10 cellular contexts compared by ENCODE assay signal in the genomic region with DNA sequence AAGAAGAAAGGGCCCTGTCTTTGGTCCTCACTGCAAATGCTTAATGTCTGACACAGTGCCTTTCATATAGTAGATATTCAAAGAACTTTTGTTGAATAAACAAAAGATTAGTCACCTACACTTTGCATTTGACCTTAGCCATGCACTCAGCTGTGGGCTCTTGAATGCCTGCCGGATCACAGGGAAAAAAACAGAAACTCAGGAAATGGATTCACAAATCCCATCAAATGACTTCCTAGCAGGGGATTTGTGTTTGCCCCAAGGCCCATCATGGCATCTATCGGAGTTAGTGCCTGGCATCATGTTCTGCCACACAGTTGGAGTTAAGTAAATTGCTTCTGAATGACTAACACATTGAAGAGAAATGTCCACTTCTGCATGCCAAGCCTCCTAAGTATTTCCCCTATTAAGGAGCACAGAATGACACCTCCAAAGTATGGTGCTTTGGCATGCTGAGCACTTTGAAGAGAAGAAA.
A peak's percentile ranks its signal among the peaks of the same experiment; 100 is the strongest.
DNase-seq lines count a peak whose midpoint lies in the region; ATAC-seq and TF ChIP-seq lines count a peak whose summit lies in the region.
"Had no signal": no experiment of that assay in that cellular context is flagged by ENCODE, and none has a peak within 500 bp of the region (broad histone marks: within the 10 kb centered on the region; RNA-seq: fewer than 3 reads in every experiment).

No MANE protein-coding gene starts in this region.

- H4K20me1 ChIP-seq in H9 (ENCODE audit: control insufficient read depth, insufficient read depth, insufficient read length), result no peaks in the 10 kb centered on the region

- H4K5ac ChIP-seq in H9 (ENCODE audit: insufficient read length, low read depth, low read length), result no peak overlapping the region

- H3K27ac Mint-ChIP-seq in H9 (peak overlapping the region; percentile 9 to 60 (median 12); a peak in 2 of 7 replicates), CD14-positive monocyte (peak overlapping the region in 1 of 7 donors; percentile 10), immature natural killer cell (no peak overlapping the region)

- H3K36me3 Mint-ChIP-seq in H9 (ENCODE audit: insufficient read depth in 1 of 3, low read depth in 3 of 3) (peaks cover 13 to 21% (median 14%) of the 10 kb centered on the region in 3 experiments), CD14-positive monocyte (peaks cover 0 to 2% of the 10 kb centered on the region in 2 donors), immature natural killer cell (peaks cover 0 to 4% (median 0%) of the 10 kb centered on the region in 3 donors)

- no peaks in the 10 kb centered on the region for H3K9me3 ChIP-seq in H9 (ENCODE audit: control insufficient read depth, low read depth, low read length)
- no peaks in the 10 kb centered on the region for H3K9me3 ChIP-seq in sigmoid colon
- H3K9me3 ChIP-seq: colonic mucosa had no signal

- H2AK5ac ChIP-seq in H9 (ENCODE audit: insufficient read length, low read length), result no peak overlapping the region

- no peaks in the 10 kb centered on the region for H3K36me3 ChIP-seq in sigmoid colon
- H3K36me3 ChIP-seq: colonic mucosa had no signal

- H3K4me3 Mint-ChIP-seq in H9 (peak overlapping the region in 1 of 2 experiments; percentile 30; a peak in 1 of 5 replicates), CD14-positive monocyte (no peak overlapping the region), immature natural killer cell (no peak overlapping the region)

- H2BK5ac ChIP-seq in H9 (ENCODE audit: insufficient read length, low read length), result no peak overlapping the region

- H3K4me1 ChIP-seq in H9 (ENCODE audit: insufficient read depth, low read length), result peaks cover 17% of the 10 kb centered on the region; the same call in 1 of the 2 replicates
- H3K4me1 ChIP-seq in sigmoid colon, result peaks cover 0 to 50% (median 37%) of the 10 kb centered on the region in 4 donors
- H3K4me1 ChIP-seq: colonic mucosa had no signal

- WGBS in H9 (ENCODE audit: extremely low coverage, insufficient read length, low lambda C conversion rate), result no CpG with 5 or more reads among the region's 2 CpGs
- 56 to 67% methylated on average over 2 of the region's 2 CpGs for WGBS in sigmoid colon, 2 donors

- no peak overlapping the region for H2BK20ac ChIP-seq in H9 (ENCODE audit: low read depth, low read length, poor library complexity, severe bottlenecking)

- no peak overlapping the region for H4K8ac ChIP-seq in H9 (replicated peaks; ENCODE audit: insufficient read length, low read depth, low read length)

- H3K56ac ChIP-seq in H9 (ENCODE audit: insufficient read length, low read depth, low read length), result no peak overlapping the region

- H3K79me1 ChIP-seq in H9 (ENCODE audit: insufficient read depth, low read depth, low read length, poor library complexity, severe bottlenecking), result peaks cover 4% of the 10 kb centered on the region

- H2BK15ac ChIP-seq in H9 (ENCODE audit: low read depth, low read length), result no peak overlapping the region

- H3K23me2 ChIP-seq in H9 (ENCODE audit: insufficient read length, low read depth, low read length, poor library complexity, severe bottlenecking), result no peaks in the 10 kb centered on the region

- no peak overlapping the region for H2AFZ ChIP-seq in H9 (ENCODE audit: low read length)

- no peak overlapping the region for H2BK12ac ChIP-seq in H9 (ENCODE audit: insufficient read length, low read depth, low read length)

- H3K79me2 ChIP-seq in H9 (ENCODE audit: insufficient read depth, low read length), result no peaks in the 10 kb centered on the region; the same call in 1 of the 2 replicates

- peak; percentile 63 for ATAC-seq in SK-N-SH treated with all-trans-retinoic acid at 6 μM for 48 hours

- no peak overlapping the region for H3K23ac ChIP-seq in H9 (ENCODE audit: insufficient read length, low read depth, low read length)

- no peaks in the 10 kb centered on the region for H3K27me3 Mint-ChIP-seq in H9 (ENCODE audit: low read depth)
- H3K27me3 Mint-ChIP-seq in CD14-positive monocyte (ENCODE audit: low read depth in 3 of 3), result peaks cover 0 to 2% (median 0%) of the 10 kb centered on the region in 3 donors
- peaks cover 0 to 4% (median 0%) of the 10 kb centered on the region in 3 donors for H3K27me3 Mint-ChIP-seq in immature natural killer cell (ENCODE audit: low read depth in 3 of 3)

- H3K4me2 ChIP-seq in H9 (ENCODE audit: insufficient read depth, insufficient read length, low read length), result no peak overlapping the region

- H3T11ph ChIP-seq in H9 (ENCODE audit: low read length), result no peak overlapping the region

- H4K91ac ChIP-seq in H9 (ENCODE audit: insufficient read length, low read depth, low read length), result no peak overlapping the region

- TF ChIP-seq EP300 in sigmoid colon (IDR thresholded peaks at IDR 0.05), result no peak

- H3K9ac ChIP-seq in H9 (ENCODE audit: extremely low read depth, insufficient read length, low read length), result no peak overlapping the region

- no peak overlapping the region for H2BK120ac ChIP-seq in H9 (ENCODE audit: low read depth, low read length, poor library complexity, severe bottlenecking)

- H3K27me3 ChIP-seq in H9 (ENCODE audit: insufficient read depth, low read length), result no peaks in the 10 kb centered on the region
- H3K27me3 ChIP-seq in sigmoid colon, result no peaks in the 10 kb centered on the region
- H3K27me3 ChIP-seq: colonic mucosa had no signal

- H3K4ac ChIP-seq in H9 (ENCODE audit: low read depth, low read length), result no peak overlapping the region

- H3K9me3 Mint-ChIP-seq in H9 (peaks cover 12 to 17% of the 10 kb centered on the region in 2 experiments), CD14-positive monocyte (peaks cover 0 to 11% (median 6%) of the 10 kb centered on the region in 7 donors), immature natural killer cell (peaks cover 0 to 6% (median 3%) of the 10 kb centered on the region in 6 donors)

- intact Hi-C loops in sigmoid colon (cut with DNase I), result loop anchor here (5.0 kb wide), 1 partner anchor 42 kb away; no protein-coding TSS in a partner anchor
- intact Hi-C loops in CD14-positive monocyte (cut with micrococcal nuclease), result no loop called here

- H3K4me1 Mint-ChIP-seq in H9 (peaks cover 65% of the 10 kb centered on the region in 2 experiments), CD14-positive monocyte (no peaks in the 10 kb centered on the region), immature natural killer cell (peaks cover 0 to 6% of the 10 kb centered on the region in 2 donors)

- H3K27ac ChIP-seq in H9 (ENCODE audit: insufficient read length, low read depth, low read length) (no peak overlapping the region), sigmoid colon (peak overlapping the region; percentile 63 to 78 (median 70))
- H3K27ac ChIP-seq: colonic mucosa had no signal

- DNase-seq in H9, result no peak
- DNase-seq in glomerular endothelial cell (ENCODE audit: extremely low read depth, low read depth, low spot score), result peak; percentile 92
- no peak for DNase-seq in sigmoid colon
- DNase-seq in CD14-positive monocyte (ENCODE audit: low spot score), result no peak
- DNase-seq in GM10266 (ENCODE audit: extremely low spot score), result no peak
- DNase-seq in MV-4-11 (lab: John Stamatoyannopoulos, UW), result no peak
- no peak for DNase-seq in immature natural killer cell
- DNase-seq: colonic mucosa, small intestine had no signal

- TF ChIP-seq POLR2A in sigmoid colon (IDR thresholded peaks at IDR 0.05), result no peak

- no peak for TF ChIP-seq CTCF in H9 (conservative IDR thresholded peaks at IDR 0.05)
- TF ChIP-seq CTCF in sigmoid colon (IDR thresholded peaks at IDR 0.05), result no peak
- no peak for TF ChIP-seq CTCF in CD14-positive monocyte (IDR thresholded peaks at IDR 0.05)
- no peak for TF ChIP-seq CTCF in GM10266 (IDR thresholded peaks at IDR 0.05; ENCODE audit: control insufficient read depth, insufficient read depth, low read depth, missing control alignments)

- no peak overlapping the region for H3K18ac ChIP-seq in H9 (ENCODE audit: insufficient read length, low read depth, low read length)

- H3K4me3 ChIP-seq in sigmoid colon, result no peak overlapping the region
- H3K4me3 ChIP-seq: colonic mucosa had no signal

- no peak overlapping the region for H3K14ac ChIP-seq in H9 (ENCODE audit: insufficient read depth, low read length)

TF ChIP-seq in SK-N-SH treated with all-trans-retinoic acid at 6 μM for 48 hours, 23 proteins besides CTCF, POLR2A, EP300 and RAD21:
- TF ChIP-seq RARB (CRISPR knock-in tag; IDR thresholded peaks at IDR 0.05) (no peak), ZFP30 (CRISPR knock-in tag; IDR thresholded peaks at IDR 0.05) (no peak), PPARA (CRISPR knock-in tag; IDR thresholded peaks at IDR 0.05; ENCODE audit: borderline replicate concordance) (no peak), BACH2 (CRISPR knock-in tag; IDR thresholded peaks at IDR 0.05; ENCODE audit: borderline replicate concordance) (no peak), ZNF565 (CRISPR knock-in tag; conservative IDR thresholded peaks at IDR 0.05; ENCODE audit: low read depth) (no peak), ISL1 (CRISPR knock-in tag; IDR thresholded peaks at IDR 0.05) (peak; percentile 42)
- TF ChIP-seq, protein P1, sequence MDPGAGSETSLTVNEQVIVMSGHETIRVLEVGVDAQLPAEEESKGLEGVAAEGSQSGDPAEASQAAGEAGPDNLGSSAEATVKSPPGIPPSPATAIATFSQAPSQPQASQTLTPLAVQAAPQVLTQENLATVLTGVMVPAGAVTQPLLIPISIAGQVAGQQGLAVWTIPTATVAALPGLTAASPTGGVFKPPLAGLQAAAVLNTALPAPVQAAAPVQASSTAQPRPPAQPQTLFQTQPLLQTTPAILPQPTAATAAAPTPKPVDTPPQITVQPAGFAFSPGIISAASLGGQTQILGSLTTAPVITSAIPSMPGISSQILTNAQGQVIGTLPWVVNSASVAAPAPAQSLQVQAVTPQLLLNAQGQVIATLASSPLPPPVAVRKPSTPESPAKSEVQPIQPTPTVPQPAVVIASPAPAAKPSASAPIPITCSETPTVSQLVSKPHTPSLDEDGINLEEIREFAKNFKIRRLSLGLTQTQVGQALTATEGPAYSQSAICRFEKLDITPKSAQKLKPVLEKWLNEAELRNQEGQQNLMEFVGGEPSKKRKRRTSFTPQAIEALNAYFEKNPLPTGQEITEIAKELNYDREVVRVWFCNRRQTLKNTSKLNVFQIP (CRISPR knock-in tag; IDR thresholded peaks at IDR 0.05; ENCODE audit: borderline replicate concordance, low read depth), result no peak

Comparison
In these comparisons a context has a peak if more than half of its experiments do, and no peak if none do; other contexts are left out.
1. H3K27ac Mint-ChIP-seq: peak in H9 (3 of 3); none in immature natural killer cell (0 of 6).